Comparison of ENCODE assay signal across 11 cellular contexts in genomic region chrX:106168107-106168506, GRCh38. TPM values are rescaled to one million over a fixed set of nuclear protein-coding genes. Genes with fewer than 3 reads are reported as not detected.
DNase-seq lines count a peak whose midpoint lies in the region; ATAC-seq and TF ChIP-seq lines count a peak whose summit lies in the region.
"Had no signal": no experiment of that assay in that cellular context is flagged by ENCODE, and none has a peak within 500 bp of the region (broad histone marks: within the 10 kb centered on the region; RNA-seq: fewer than 3 reads in every experiment).

TSS of gene PWWP3B (plus strand) at chrX:106168305. CDS start at chrX:106205433, 37,128 bp downstream.

- H3K4me1 ChIP-seq in HEK293 (ENCODE audit: control insufficient read depth, insufficient read depth, low read length) (no peaks in the 10 kb centered on the region), adrenal gland (replicated peaks in 1 of 2) (no peaks in the 10 kb centered on the region)

- DNase-seq in adrenal gland (peak in 4 of 7 donors; percentile 23 to 63 (median 27)), renal cortical epithelial cell (ENCODE audit: low read depth) (peak; percentile 68)
- no peak for DNase-seq in activated T-cell treated with anti-CD3 and anti-CD28 coated beads, Interleukin-2, amount 50 U/mL, for 48 hours
- DNase-seq: activated T-cell treated with anti-CD3 and anti-CD28 coated beads, Interleukin-2, amount 50 U/mL, for 72 hours; stimulated activated CD4-positive, alpha-beta T cell treated with anti-CD3 and anti-CD28 coated beads, Interleukin-4, amount 100 ng/mL, for 4 hours had no signal

- no peaks in the 10 kb centered on the region for H3K9me3 Mint-ChIP-seq in activated T-helper 17 cell treated with anti-CD3 and anti-CD28 coated beads, Interleukin-2, amount 50 U/mL, for 72 hours
- H3K9me3 Mint-ChIP-seq: activated T-cell treated with anti-CD3 and anti-CD28 coated beads, Interleukin-2, amount 50 U/mL, for 72 hours had no signal

- peaks cover 8% of the 10 kb centered on the region for H3K27me3 ChIP-seq in adrenal gland

- intact Hi-C loops in adrenal gland (cut with DNase I), result no loop called here

- ATAC-seq in activated T-helper 17 cell treated with anti-CD3 and anti-CD28 coated beads, Interleukin-2, amount 50 U/mL, for 72 hours (replicated peaks), result no peak
- ATAC-seq in GM21390 (IDR thresholded peaks at IDR 0.05; ENCODE audit: unreplicated experiment), result no peak
- ATAC-seq in GM21367 (IDR thresholded peaks at IDR 0.05; ENCODE audit: unreplicated experiment), result no peak
- ATAC-seq: activated T-cell treated with anti-CD3 and anti-CD28 coated beads, Interleukin-2, amount 50 U/mL, for 72 hours; Panc1 had no signal

- TF ChIP-seq POLR2A in adrenal gland (IDR thresholded peaks at IDR 0.05), result no peak

- H3K9me3 ChIP-seq in HEK293 (ENCODE audit: control insufficient read depth, insufficient read depth, low read depth, low read length) (no peaks in the 10 kb centered on the region), adrenal gland (replicated peaks in 1 of 3) (no peaks in the 10 kb centered on the region)

- CTCF ChIA-PET in HEK293 (lab: Yijun Ruan, JAX), result interaction anchor here (0.6 kb wide), 1 partner anchor 133 kb away, joined by 3 read pairs; no protein-coding TSS in a partner anchor

- no peaks in the 10 kb centered on the region for H3K36me3 Mint-ChIP-seq in activated T-helper 17 cell treated with anti-CD3 and anti-CD28 coated beads, Interleukin-2, amount 50 U/mL, for 72 hours (ENCODE audit: low read depth)

- H3K27me3 Mint-ChIP-seq in activated T-helper 17 cell treated with anti-CD3 and anti-CD28 coated beads, Interleukin-2, amount 50 U/mL, for 72 hours, result no peaks in the 10 kb centered on the region

- H3K27ac ChIP-seq in HEK293 (ENCODE audit: extremely low read depth, low read depth, low read length), result no peak within 1 kb of the TSS
- no peak within 1 kb of the TSS for H3K27ac ChIP-seq in adrenal gland

- WGBS in adrenal gland, 4 donors, result 5 to 41% (median 21%) methylated on average over 10 to 14 of the region's 14 CpGs

- no peaks in the 10 kb centered on the region for H3K4me1 Mint-ChIP-seq in activated T-helper 17 cell treated with anti-CD3 and anti-CD28 coated beads, Interleukin-2, amount 50 U/mL, for 72 hours

- no peak within 1 kb of the TSS for H3K4me3 Mint-ChIP-seq in activated T-helper 17 cell treated with anti-CD3 and anti-CD28 coated beads, Interleukin-2, amount 50 U/mL, for 72 hours
- H3K4me3 Mint-ChIP-seq: activated T-cell treated with anti-CD3 and anti-CD28 coated beads, Interleukin-2, amount 50 U/mL, for 72 hours had no signal

- POLR2A ChIA-PET in HEK293 (lab: Yijun Ruan, JAX), result interaction anchor here (0.5 kb wide), 1 partner anchor 154 kb away, joined by 3 read pairs; no protein-coding TSS in a partner anchor

- peak within 1 kb of the TSS; percentile 37 for H3K4me3 ChIP-seq in HEK293 (ENCODE audit: low read depth, low read length)
- no peak within 1 kb of the TSS for H3K4me3 ChIP-seq in adrenal gland
- peak within 1 kb of the TSS; percentile 13 for H3K4me3 ChIP-seq in iPS-11a (ENCODE audit: low read depth, low read length)

- TF ChIP-seq CTCF in HEK293 (tag by site-specific recombination; IDR thresholded peaks at IDR 0.05), result no peak
- no peak for TF ChIP-seq CTCF in adrenal gland (IDR thresholded peaks at IDR 0.05)

- H3K27ac Mint-ChIP-seq in activated T-helper 17 cell treated with anti-CD3 and anti-CD28 coated beads, Interleukin-2, amount 50 U/mL, for 72 hours, result no peak within 1 kb of the TSS
- H3K27ac Mint-ChIP-seq: activated T-cell treated with anti-CD3 and anti-CD28 coated beads, Interleukin-2, amount 50 U/mL, for 72 hours had no signal

- H3K36me3 ChIP-seq in HEK293 (ENCODE audit: control insufficient read depth in 2 of 2, insufficient read depth in 1 of 2, low read length in 2 of 2), result no peaks in the 10 kb centered on the region
- H3K36me3 ChIP-seq in adrenal gland (replicated peaks in 1 of 2), result no peaks in the 10 kb centered on the region

TF ChIP-seq in HEK293, 187 proteins besides CTCF, POLR2A, EP300 and RAD21:
- no peak for TF ChIP-seq ZNF501 (tag by site-specific recombination; IDR thresholded peaks at IDR 0.05)
- no peak for TF ChIP-seq ZNF433 (tag by site-specific recombination; IDR thresholded peaks at IDR 0.05; ENCODE audit: low read depth)
- TF ChIP-seq SP7 (tag by site-specific recombination; IDR thresholded peaks at IDR 0.05), result no peak
- no peak for TF ChIP-seq ZNF639 (tag by site-specific recombination; IDR thresholded peaks at IDR 0.05)
- TF ChIP-seq REST (tag by site-specific recombination; IDR thresholded peaks at IDR 0.05), result no peak
- TF ChIP-seq SETDB1 (IDR thresholded peaks at IDR 0.05; ENCODE audit: insufficient read length, low read length), result no peak
- TF ChIP-seq ZNF398 (tag by site-specific recombination; IDR thresholded peaks at IDR 0.05), result no peak
- no peak for TF ChIP-seq ZNF830 (tag by site-specific recombination; IDR thresholded peaks at IDR 0.05; ENCODE audit: low read depth)
- no peak for TF ChIP-seq ZNF747 (tag by site-specific recombination; IDR thresholded peaks at IDR 0.05)
- no peak for TF ChIP-seq ZNF560 (tag by site-specific recombination; IDR thresholded peaks at IDR 0.05; ENCODE audit: borderline replicate concordance)
- TF ChIP-seq YY2 (tag by site-specific recombination; IDR thresholded peaks at IDR 0.05), result no peak
- no peak for TF ChIP-seq YY1 (tag by site-specific recombination; IDR thresholded peaks at IDR 0.05)
- no peak for TF ChIP-seq ZNF302 (tag by site-specific recombination; IDR thresholded peaks at IDR 0.05; ENCODE audit: low read depth)
- TF ChIP-seq ZNF48 (tag by site-specific recombination; IDR thresholded peaks at IDR 0.05), result no peak
- no peak for TF ChIP-seq ZNF184 (tag by site-specific recombination; IDR thresholded peaks at IDR 0.05)
- TF ChIP-seq HOXD13 (CRISPR knock-in tag; IDR thresholded peaks at IDR 0.05; ENCODE audit: borderline replicate concordance), result no peak
TF ChIP-seq in HEK293: peak in this region for 0.

RNA-seq across cellular contexts. Expression of gene PWWP3B, which starts in this region (rescaled TPM):
- total RNA-seq in adrenal gland, result 10 to 100 TPM in 2 of 8 donors, 1 to 10 TPM in 6; 1.3 to 21.6 (median 5.8) TPM
- polyA plus RNA-seq in adrenal gland, result 10 to 100 TPM in 1 of 3 donors, 1 to 10 TPM in 2; 2.0 to 11.3 (median 8.7) TPM
- total RNA-seq in renal cortical epithelial cell, result 1.0 and 1.5 TPM in 2 replicates
- total RNA-seq in activated T-helper 17 cell treated with anti-CD3 and anti-CD28 coated beads, Interleukin-2, amount 50 U/mL, for 72 hours, result not detected
- total RNA-seq: activated T-cell treated with anti-CD3 and anti-CD28 coated beads, Interleukin-2, amount 50 U/mL, for 72 hours had no signal

Comparison
In these comparisons a context has a peak if more than half of its experiments do, and no peak if none do; other contexts are left out.
1. H3K4me3 ChIP-seq: peak in HEK293 (single experiment) and iPS-11a (single experiment); none in adrenal gland (0 of 4).
2. DNase-seq: peak in adrenal gland (4 of 7) and renal cortical epithelial cell (single experiment); none in activated T-cell treated with anti-CD3 and anti-CD28 coated beads, Interleukin-2, amount 50 U/mL, for 48 hours (0 of 2).